2 cellular contexts compared by ENCODE assay signal in the genomic region with DNA sequence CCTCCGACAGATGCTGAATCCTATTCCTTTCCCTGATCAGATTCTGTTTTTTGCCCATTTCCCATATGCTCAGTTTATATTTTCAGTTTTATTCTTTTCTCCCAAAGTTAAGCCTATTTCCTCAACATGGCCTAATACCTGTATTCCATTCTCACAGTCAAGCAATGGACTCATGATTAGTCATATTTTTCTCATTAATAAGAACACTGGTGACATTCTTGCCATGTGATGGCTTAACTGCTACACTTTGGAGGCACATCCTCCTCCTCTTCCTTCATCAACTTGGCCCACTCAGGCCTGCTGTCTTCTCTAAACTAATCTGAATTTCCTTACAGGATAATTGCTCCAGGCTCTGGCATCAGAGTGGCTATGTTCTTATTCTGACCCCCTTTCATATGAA.
TF ChIP-seq lines count a peak whose summit lies in the region.

No MANE protein-coding gene starts in this region.

TF ChIP-seq in SK-N-SH, 30 proteins besides CTCF, POLR2A, EP300 and RAD21 (continued from another document):
- no peak for TF ChIP-seq FOSL2 (IDR thresholded peaks at IDR 0.05; ENCODE audit: borderline replicate concordance, low read depth)
- TF ChIP-seq, protein P1, sequence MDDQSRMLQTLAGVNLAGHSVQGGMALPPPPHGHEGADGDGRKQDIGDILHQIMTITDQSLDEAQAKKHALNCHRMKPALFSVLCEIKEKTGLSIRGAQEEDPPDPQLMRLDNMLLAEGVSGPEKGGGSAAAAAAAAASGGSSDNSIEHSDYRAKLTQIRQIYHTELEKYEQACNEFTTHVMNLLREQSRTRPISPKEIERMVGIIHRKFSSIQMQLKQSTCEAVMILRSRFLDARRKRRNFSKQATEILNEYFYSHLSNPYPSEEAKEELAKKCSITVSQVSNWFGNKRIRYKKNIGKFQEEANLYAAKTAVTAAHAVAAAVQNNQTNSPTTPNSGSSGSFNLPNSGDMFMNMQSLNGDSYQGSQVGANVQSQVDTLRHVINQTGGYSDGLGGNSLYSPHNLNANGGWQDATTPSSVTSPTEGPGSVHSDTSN (IDR thresholded peaks at IDR 0.05) = no peak
- TF ChIP-seq, protein P2, sequence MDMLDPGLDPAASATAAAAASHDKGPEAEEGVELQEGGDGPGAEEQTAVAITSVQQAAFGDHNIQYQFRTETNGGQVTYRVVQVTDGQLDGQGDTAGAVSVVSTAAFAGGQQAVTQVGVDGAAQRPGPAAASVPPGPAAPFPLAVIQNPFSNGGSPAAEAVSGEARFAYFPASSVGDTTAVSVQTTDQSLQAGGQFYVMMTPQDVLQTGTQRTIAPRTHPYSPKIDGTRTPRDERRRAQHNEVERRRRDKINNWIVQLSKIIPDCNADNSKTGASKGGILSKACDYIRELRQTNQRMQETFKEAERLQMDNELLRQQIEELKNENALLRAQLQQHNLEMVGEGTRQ (IDR thresholded peaks at IDR 0.05; ENCODE audit: borderline replicate concordance, low read depth, low read length) = no peak
- no peak for TF ChIP-seq RFX5 (IDR thresholded peaks at IDR 0.05; ENCODE audit: low read length)
- no peak for TF ChIP-seq NRF1 (IDR thresholded peaks at IDR 0.05; ENCODE audit: low read depth, low read length)
- TF ChIP-seq MEF2A (IDR thresholded peaks at IDR 0.05; ENCODE audit: borderline replicate concordance, low read depth) = no peak
- TF ChIP-seq RXRA (IDR thresholded peaks at IDR 0.05; ENCODE audit: borderline replicate concordance, low read depth) = no peak
- TF ChIP-seq SMC3 (IDR thresholded peaks at IDR 0.05; ENCODE audit: low read depth, low read length) = no peak
- TF ChIP-seq, protein P3, sequence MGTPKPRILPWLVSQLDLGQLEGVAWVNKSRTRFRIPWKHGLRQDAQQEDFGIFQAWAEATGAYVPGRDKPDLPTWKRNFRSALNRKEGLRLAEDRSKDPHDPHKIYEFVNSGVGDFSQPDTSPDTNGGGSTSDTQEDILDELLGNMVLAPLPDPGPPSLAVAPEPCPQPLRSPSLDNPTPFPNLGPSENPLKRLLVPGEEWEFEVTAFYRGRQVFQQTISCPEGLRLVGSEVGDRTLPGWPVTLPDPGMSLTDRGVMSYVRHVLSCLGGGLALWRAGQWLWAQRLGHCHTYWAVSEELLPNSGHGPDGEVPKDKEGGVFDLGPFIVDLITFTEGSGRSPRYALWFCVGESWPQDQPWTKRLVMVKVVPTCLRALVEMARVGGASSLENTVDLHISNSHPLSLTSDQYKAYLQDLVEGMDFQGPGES (IDR thresholded peaks at IDR 0.05; ENCODE audit: low read depth, low read length) = no peak

TF ChIP-seq in SK-N-SH treated with all-trans-retinoic acid at 6 μM for 48 hours, 23 proteins besides CTCF, POLR2A, EP300 and RAD21 (continued from another document):
- TF ChIP-seq, protein P4, sequence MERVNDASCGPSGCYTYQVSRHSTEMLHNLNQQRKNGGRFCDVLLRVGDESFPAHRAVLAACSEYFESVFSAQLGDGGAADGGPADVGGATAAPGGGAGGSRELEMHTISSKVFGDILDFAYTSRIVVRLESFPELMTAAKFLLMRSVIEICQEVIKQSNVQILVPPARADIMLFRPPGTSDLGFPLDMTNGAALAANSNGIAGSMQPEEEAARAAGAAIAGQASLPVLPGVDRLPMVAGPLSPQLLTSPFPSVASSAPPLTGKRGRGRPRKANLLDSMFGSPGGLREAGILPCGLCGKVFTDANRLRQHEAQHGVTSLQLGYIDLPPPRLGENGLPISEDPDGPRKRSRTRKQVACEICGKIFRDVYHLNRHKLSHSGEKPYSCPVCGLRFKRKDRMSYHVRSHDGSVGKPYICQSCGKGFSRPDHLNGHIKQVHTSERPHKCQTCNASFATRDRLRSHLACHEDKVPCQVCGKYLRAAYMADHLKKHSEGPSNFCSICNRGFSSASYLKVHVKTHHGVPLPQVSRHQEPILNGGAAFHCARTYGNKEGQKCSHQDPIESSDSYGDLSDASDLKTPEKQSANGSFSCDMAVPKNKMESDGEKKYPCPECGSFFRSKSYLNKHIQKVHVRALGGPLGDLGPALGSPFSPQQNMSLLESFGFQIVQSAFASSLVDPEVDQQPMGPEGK (CRISPR knock-in tag; IDR thresholded peaks at IDR 0.05; ENCODE audit: borderline replicate concordance) = no peak
